21 cellular contexts compared by ENCODE assay signal in the genomic region with DNA sequence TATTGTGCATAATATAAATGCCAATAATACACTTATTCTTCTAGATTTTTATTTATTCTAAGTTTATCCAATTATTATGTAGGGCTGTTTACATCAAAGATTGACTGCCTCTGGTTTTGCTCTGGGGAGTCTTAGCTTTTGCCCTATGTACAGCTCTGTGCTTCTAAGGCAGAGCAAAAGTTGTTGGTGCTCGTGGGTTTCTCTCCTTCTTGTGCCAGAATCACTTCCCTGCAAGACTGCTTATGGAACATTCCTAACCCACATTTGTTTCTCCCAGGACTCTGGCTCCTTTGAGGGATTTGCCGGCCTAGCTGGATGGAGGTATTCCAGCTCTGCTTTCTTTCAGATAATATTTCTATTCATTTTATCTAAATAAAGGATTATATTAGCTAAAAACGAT.
DNase-seq lines count a peak whose midpoint lies in the region; ATAC-seq and TF ChIP-seq lines count a peak whose summit lies in the region.
"Had no signal": no experiment of that assay in that cellular context is flagged by ENCODE, and none has a peak within 500 bp of the region (broad histone marks: within the 10 kb centered on the region; RNA-seq: fewer than 3 reads in every experiment).

No MANE protein-coding gene starts in this region.

- in situ Hi-C loops in astrocyte of the spinal cord (cut with HindIII; ENCODE audit: low sequenced_read_pairs) (no loop called here), GM23248 (cut with MboI) (loop anchor here (25.0 kb wide), 1 partner anchor 492 kb away; no protein-coding TSS in a partner anchor), brain microvascular endothelial cell (cut with HindIII; ENCODE audit: low pct_ligation_motif_present, low sequenced_read_pairs) (no loop called here)

- peaks cover 55% of the 10 kb centered on the region for H3K4me1 Mint-ChIP-seq in nephron
- H3K4me1 Mint-ChIP-seq: activated naive CD4-positive, alpha-beta T cell treated with anti-CD3 and anti-CD28 coated beads, Interleukin-2, amount 50 U/mL, for 24 hours; B cell; central memory CD8-positive, alpha-beta T cell; memory B cell had no signal

- H3K27ac ChIP-seq in thyroid gland (peak overlapping the region; percentile 55 to 67 (median 65)), GM23248 (no peak overlapping the region), brain microvascular endothelial cell (no peak overlapping the region), Peyer's patch (no peak overlapping the region)

- intact Hi-C loops in thyroid gland (cut with DNase I), result no loop called here

- H3K9me3 Mint-ChIP-seq in nephron, result no peaks in the 10 kb centered on the region

- no peak overlapping the region for H2AFZ ChIP-seq in GM23248

- no peaks in the 10 kb centered on the region for H3K27me3 Mint-ChIP-seq in nephron (ENCODE audit: low read depth)
- H3K27me3 Mint-ChIP-seq: activated naive CD4-positive, alpha-beta T cell treated with anti-CD3 and anti-CD28 coated beads, Interleukin-2, amount 50 U/mL, for 24 hours; B cell; central memory CD8-positive, alpha-beta T cell; memory B cell had no signal

- no peak for TF ChIP-seq CTCF in astrocyte of the spinal cord (IDR thresholded peaks at IDR 0.05; ENCODE audit: low read depth, low read length)
- no peak for TF ChIP-seq CTCF in nephron (IDR thresholded peaks at IDR 0.05; ENCODE audit: unreplicated experiment in 3 of 3)
- TF ChIP-seq CTCF in thyroid gland (IDR thresholded peaks at IDR 0.05), result no peak
- TF ChIP-seq CTCF in brain microvascular endothelial cell (IDR thresholded peaks at IDR 0.05; ENCODE audit: low read depth, low read length, missing control alignments), result no peak
- no peak for TF ChIP-seq CTCF in Peyer's patch (IDR thresholded peaks at IDR 0.05)

- H4K20me1 ChIP-seq in GM23248 (ENCODE audit: insufficient read depth), result no peaks in the 10 kb centered on the region

- H3K36me3 ChIP-seq in thyroid gland (no peaks in the 10 kb centered on the region), GM23248 (ENCODE audit: low read depth) (no peaks in the 10 kb centered on the region), brain microvascular endothelial cell (replicated peaks) (no peaks in the 10 kb centered on the region), Peyer's patch (no peaks in the 10 kb centered on the region)
- H3K36me3 ChIP-seq: tibial artery had no signal

- H3K9ac ChIP-seq in GM23248, result no peak overlapping the region

- no peak overlapping the region for H3K4me3 ChIP-seq in astrocyte of the spinal cord (ENCODE audit: low read depth, low read length)
- H3K4me3 ChIP-seq in thyroid gland (replicated peaks in 1 of 3), result no peak overlapping the region
- no peak overlapping the region for H3K4me3 ChIP-seq in GM23248
- no peak overlapping the region for H3K4me3 ChIP-seq in brain microvascular endothelial cell (ENCODE audit: low read depth, low read length)
- H3K4me3 ChIP-seq in Peyer's patch, result no peak overlapping the region
- H3K4me3 ChIP-seq: tibial artery had no signal

- peak overlapping the region; percentile 98 to 100 (median 98) for H3K27ac Mint-ChIP-seq in nephron
- H3K27ac Mint-ChIP-seq: activated naive CD4-positive, alpha-beta T cell treated with anti-CD3 and anti-CD28 coated beads, Interleukin-2, amount 50 U/mL, for 24 hours; B cell; memory B cell had no signal

- H3K4me2 ChIP-seq in GM23248 (ENCODE audit: unreplicated experiment), result no peak overlapping the region

- no peaks in the 10 kb centered on the region for H3K9me3 ChIP-seq in thyroid gland
- no peaks in the 10 kb centered on the region for H3K9me3 ChIP-seq in GM23248 (ENCODE audit: low read depth)
- H3K9me3 ChIP-seq in Peyer's patch, result peaks cover 0 to 3% (median 0%) of the 10 kb centered on the region in 4 donors
- H3K9me3 ChIP-seq: tibial artery had no signal

- H3K4me1 ChIP-seq in thyroid gland, result peaks cover 23% of the 10 kb centered on the region in 2 donors
- H3K4me1 ChIP-seq in GM23248 (ENCODE audit: insufficient read depth), result peaks cover 13% of the 10 kb centered on the region
- no peaks in the 10 kb centered on the region for H3K4me1 ChIP-seq in Peyer's patch

- peaks cover 17% of the 10 kb centered on the region for H3K36me3 Mint-ChIP-seq in nephron (ENCODE audit: low read depth)
- H3K36me3 Mint-ChIP-seq: activated naive CD4-positive, alpha-beta T cell treated with anti-CD3 and anti-CD28 coated beads, Interleukin-2, amount 50 U/mL, for 24 hours; memory B cell had no signal

- H3K27me3 ChIP-seq in thyroid gland (no peaks in the 10 kb centered on the region), GM23248 (replicated peaks; ENCODE audit: insufficient read depth) (no peaks in the 10 kb centered on the region), brain microvascular endothelial cell (replicated peaks) (no peaks in the 10 kb centered on the region), Peyer's patch (no peaks in the 10 kb centered on the region)
- H3K27me3 ChIP-seq: tibial artery had no signal

- TF ChIP-seq POLR2A in thyroid gland (IDR thresholded peaks at IDR 0.05) (no peak), Peyer's patch (IDR thresholded peaks at IDR 0.05) (no peak)

- DNase-seq in astrocyte of the spinal cord (ENCODE audit: low read depth, low spot score), result peak; percentile 32
- DNase-seq in globus pallidus (ENCODE audit: low spot score), result peak; percentile 40
- DNase-seq in thyroid gland, result peak; percentile 19 to 31
- DNase-seq in GM23248, result no peak
- DNase-seq in brain microvascular endothelial cell, result no peak
- no peak for DNase-seq in Peyer's patch
- DNase-seq: activated CD4-positive, alpha-beta T cell treated with anti-CD3 and anti-CD28 coated beads, Interleukin-2, amount 50 U/mL, for 1 hour; activated T-cell treated with anti-CD3 and anti-CD28 coated beads for 4 hours; DMS 273 treated with DMSO at 0.1 percent for 48 hours; NCI-H1694; OCI-M1; stimulated activated CD4-positive, alpha-beta T cell treated with anti-CD3 and anti-CD28 coated beads, Interleukin-4, amount 100 ng/mL, for 1 hour; stimulated activated CD8-positive, alpha-beta memory T cell treated with anti-CD3 and anti-CD28 coated beads, Interleukin-4, amount 100 ng/mL, for 48 hours; tibial artery had no signal

- peak overlapping the region in 1 of 3 experiments; percentile 54 for H3K4me3 Mint-ChIP-seq in nephron
- H3K4me3 Mint-ChIP-seq: activated naive CD4-positive, alpha-beta T cell treated with anti-CD3 and anti-CD28 coated beads, Interleukin-2, amount 50 U/mL, for 24 hours; B cell; central memory CD8-positive, alpha-beta T cell; memory B cell had no signal

- peaks cover 5% of the 10 kb centered on the region for H3F3A ChIP-seq in GM23248 (ENCODE audit: insufficient read depth)

- no peak for ATAC-seq in GM21717 (IDR thresholded peaks at IDR 0.05; ENCODE audit: unreplicated experiment)
- ATAC-seq: HCT116 had no signal

- 42 to 53% methylated on average over 3 of the region's 3 CpGs for WGBS in thyroid gland, 2 donors
- WGBS in GM23248 (ENCODE audit: low coverage in 1 of 2, low lambda C conversion rate in 2 of 2, missing lambda C conversion rate in 2 of 2), 2 experiments, result 25 to 33% methylated on average over 3 of the region's 3 CpGs

- H3K79me2 ChIP-seq in GM23248 (ENCODE audit: insufficient read depth), result no peaks in the 10 kb centered on the region

- H3K9me2 ChIP-seq in GM23248 (ENCODE audit: insufficient read depth), result no peaks in the 10 kb centered on the region

Comparison
In these comparisons a context has a peak if more than half of its experiments do, and no peak if none do; other contexts are left out.
1. DNase-seq: peak in astrocyte of the spinal cord (single experiment), globus pallidus (single experiment) and thyroid gland (2 of 2); none in GM23248 (single experiment), brain microvascular endothelial cell (single experiment) and Peyer's patch (0 of 3).
2. H3K27ac ChIP-seq: peak in thyroid gland (3 of 3); none in GM23248 (single experiment), brain microvascular endothelial cell (single experiment) and Peyer's patch (0 of 4).